39 cellular contexts compared by ENCODE assay signal in the genomic region with DNA sequence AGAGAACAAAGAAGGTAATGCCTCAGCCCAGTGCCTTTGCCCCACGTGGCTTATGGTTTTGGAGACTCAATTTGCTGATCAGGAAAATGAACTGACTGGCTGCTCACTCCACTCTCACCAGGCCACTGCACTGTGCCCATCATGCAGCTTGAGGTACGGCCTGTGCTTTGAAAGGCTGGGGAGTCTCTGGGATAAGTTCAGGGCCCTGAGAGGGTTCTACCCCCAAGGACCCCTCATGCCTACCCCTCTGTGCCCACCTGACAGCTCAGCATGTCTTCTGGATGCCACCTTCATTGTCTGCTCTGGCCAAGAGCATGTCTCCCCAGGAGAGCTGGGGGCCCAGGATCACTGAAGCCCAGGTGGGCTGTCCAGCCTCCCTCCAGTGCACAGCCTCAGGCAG. TPM values are rescaled to one million over a fixed set of nuclear protein-coding genes. Genes with fewer than 3 reads are reported as not detected.
"Had no signal": no experiment of that assay in that cellular context is flagged by ENCODE, and none has a peak within 500 bp of the region (broad histone marks: within the 10 kb centered on the region; RNA-seq: fewer than 3 reads in every experiment).

No MANE protein-coding gene starts in this region.

- H3K27ac ChIP-seq: KMS-11 had no signal

- H3K27me3 ChIP-seq: MG63 had no signal

- H3K9me3 ChIP-seq: MG63 had no signal

- DNase-seq: Karpas-422, Kasumi-1, KG1, MG63, MM.1S, MV-4-11, NCI-H1048, NCI-H1092, NCI-H1092 treated with DMSO at 0.1 percent for 48 hours, NCI-H1105, NCI-H1105 treated with DMSO at 0.1 percent for 48 hours, NCI-H1417, NCI-H1417 treated with DMSO at 0.1 percent for 48 hours, NCI-H1436, NCI-H1436 treated with DMSO at 0.1 percent for 48 hours, NCI-H146, NCI-H1694, NCI-H1694 treated with DMSO at 0.1 percent for 48 hours, NCI-H187, NCI-H187 treated with DMSO at 0.1 percent for 48 hours, NCI-H1930, NCI-H2029, NCI-H2029 treated with DMSO at 0.1 percent for 48 hours, NCI-H2081, NCI-H2081 treated with DMSO at 0.1 percent for 48 hours, NCI-H2107, NCI-H2171, NCI-H2171 treated with DMSO at 0.1 percent for 48 hours, NCI-H2227 treated with DMSO at 0.1 percent for 48 hours, NCI-H226, NCI-H345, NCI-H446, NCI-H446 treated with DMSO at 0.1 percent for 48 hours, NCI-H510A had no signal

- H3K4me2 ChIP-seq: KMS-11 had no signal

- H3K4me3 ChIP-seq: MG63 had no signal

- H3K36me3 ChIP-seq: MG63 had no signal

RNA-seq across cellular contexts. Expression of gene ZNF722, which starts 45.5 kb away (rescaled TPM):
- total RNA-seq: LHCN-M2, M059J, MCF 10A, NCI-H460 had no signal
